29 cellular contexts compared by ENCODE assay signal in genomic region chr7:50720295-50720694, GRCh38.
"Had no signal": no experiment of that assay in that cellular context is flagged by ENCODE, and none has a peak within 500 bp of the region (broad histone marks: within the 10 kb centered on the region; RNA-seq: fewer than 3 reads in every experiment).

No MANE protein-coding gene starts in this region.

- H3K9me3 Mint-ChIP-seq: activated B cell treated with CpG ODN at 0.5 μM for 24 hours; activated CD8-positive, alpha-beta T cell treated with anti-CD3 and anti-CD28 coated beads for 36 hours; activated T-cell treated with anti-CD3 and anti-CD28 coated beads, Interleukin-2, amount 50 U/mL, for 4 hours; activated T-helper 17 cell treated with anti-CD3 and anti-CD28 coated beads, Interleukin-2, amount 50 U/mL, for 72 hours; effector memory CD8-positive, alpha-beta T cell had no signal

- H3K36me3 ChIP-seq: gastrocnemius medialis, WERI-Rb-1 had no signal

- H3K9me3 ChIP-seq: esophagus muscularis mucosa, gastrocnemius medialis, heart left ventricle had no signal

- DNase-seq: activated B cell treated with CpG ODN at 0.5 μM for 24 hours; activated CD4-positive, alpha-beta T cell treated with anti-CD3 and anti-CD28 coated beads for 48 hours; activated CD4-positive, alpha-beta T cell treated with anti-CD3 and anti-CD28 coated beads, Interleukin-2, amount 50 U/mL, for 1 hour; activated CD4-positive, alpha-beta T cell treated with anti-CD3 and anti-CD28 coated beads, Interleukin-2, amount 50 U/mL, for 48 hours; activated CD8-positive, alpha-beta memory T cell treated with anti-CD3 and anti-CD28 coated beads for 24 hours; activated CD8-positive, alpha-beta T cell treated with anti-CD3 and anti-CD28 coated beads for 36 hours; activated effector memory CD4-positive, alpha-beta T cell treated with Interleukin-2 at 50 U/mL for 16 hours; activated gamma-delta T cell treated with Interleukin-2 at 50 U/mL for 16 hours; activated naive CD4-positive, alpha-beta T cell treated with anti-CD3 and anti-CD28 coated beads, Interleukin-2, amount 50 U/mL, for 16 hours; activated naive CD4-positive, alpha-beta T cell treated with Interleukin-2 at 50 U/mL for 16 hours; activated T-cell treated with anti-CD3 and anti-CD28 coated beads, Interleukin-2, amount 50 U/mL, for 4 hours; amniotic stem cell; anterior cingulate cortex; caudate nucleus; cortex of kidney; dermis blood vessel endothelial cell; effector CD4-positive, alpha-beta T cell; effector memory CD8-positive, alpha-beta T cell; erythroblast; foreskin keratinocyte; gastrocnemius medialis; glutamatergic neuron; heart left ventricle; T-helper 1 cell; T-helper 17 cell; WERI-Rb-1 had no signal

- H3K27ac ChIP-seq: esophagus muscularis mucosa, foreskin keratinocyte, gastrocnemius medialis, heart left ventricle, WERI-Rb-1 had no signal

- H3K27ac Mint-ChIP-seq: activated B cell treated with CpG ODN at 0.5 μM for 24 hours; activated CD8-positive, alpha-beta T cell treated with anti-CD3 and anti-CD28 coated beads for 36 hours; activated naive CD8-positive, alpha-beta T cell; activated T-helper 17 cell treated with anti-CD3 and anti-CD28 coated beads, Interleukin-2, amount 50 U/mL, for 72 hours; effector memory CD8-positive, alpha-beta T cell; T-helper 17 cell had no signal

- H3K27me3 Mint-ChIP-seq: activated CD8-positive, alpha-beta T cell treated with anti-CD3 and anti-CD28 coated beads for 36 hours; activated naive CD8-positive, alpha-beta T cell had no signal

- H3K27me3 ChIP-seq: esophagus muscularis mucosa, foreskin keratinocyte, gastrocnemius medialis, heart left ventricle had no signal

- H3K4me1 ChIP-seq: foreskin keratinocyte had no signal

- H3K4me3 Mint-ChIP-seq: activated B cell treated with CpG ODN at 0.5 μM for 24 hours; activated CD8-positive, alpha-beta T cell treated with anti-CD3 and anti-CD28 coated beads for 36 hours; activated naive CD8-positive, alpha-beta T cell; activated T-cell treated with anti-CD3 and anti-CD28 coated beads, Interleukin-2, amount 50 U/mL, for 4 hours; activated T-helper 17 cell treated with anti-CD3 and anti-CD28 coated beads, Interleukin-2, amount 50 U/mL, for 72 hours; effector memory CD8-positive, alpha-beta T cell; T-helper 17 cell had no signal

- H3K4me3 ChIP-seq: esophagus muscularis mucosa, gastrocnemius medialis, heart left ventricle had no signal

- H3K4me1 Mint-ChIP-seq: activated B cell treated with CpG ODN at 0.5 μM for 24 hours had no signal
